Comparison of ENCODE assay signal across 7 cellular contexts in the genomic region with DNA sequence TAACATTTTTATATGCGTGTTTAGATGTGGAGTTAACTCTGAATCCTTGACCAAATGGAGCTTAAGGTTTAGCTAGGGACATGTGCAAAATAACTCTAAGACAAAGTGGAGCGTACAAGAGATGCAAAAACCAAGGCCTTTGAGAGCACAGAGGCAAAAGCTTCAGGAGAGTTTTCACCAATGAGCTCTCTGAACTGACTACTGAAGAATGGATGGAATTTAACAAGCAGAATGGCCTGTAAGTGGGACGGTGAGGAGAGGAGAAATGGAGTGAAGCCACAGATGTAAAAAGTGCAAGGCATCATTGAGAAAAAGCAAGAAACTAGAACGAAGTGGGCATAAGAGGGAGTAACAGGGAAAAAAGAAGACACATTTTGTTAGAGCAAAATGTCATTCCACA.
"Had no signal": no experiment of that assay in that cellular context is flagged by ENCODE, and none has a peak within 500 bp of the region (broad histone marks: within the 10 kb centered on the region; RNA-seq: fewer than 3 reads in every experiment).

No MANE protein-coding gene starts in this region.

- DNase-seq: GOT3, HCEC 1CT, IMR-90 had no signal

- H3K9me3 Mint-ChIP-seq: H9 had no signal

- ATAC-seq: K562 had no signal

- H3K4me3 ChIP-seq: K562 had no signal

- FAIRE-seq: H54, HTR-8/SVneo, K562 had no signal

- H3K4me3 Mint-ChIP-seq: H9 had no signal
